ENCODE assay signal across 21 cellular contexts in genomic region chr6:9455794-9456193, GRCh38.
DNase-seq lines count a peak whose midpoint lies in the region; ATAC-seq and TF ChIP-seq lines count a peak whose summit lies in the region.
"Had no signal": no experiment of that assay in that cellular context is flagged by ENCODE, and none has a peak within 500 bp of the region (broad histone marks: within the 10 kb centered on the region; RNA-seq: fewer than 3 reads in every experiment).

No MANE protein-coding gene starts in this region.

- TF ChIP-seq CTCF in mammary epithelial cell (conservative IDR thresholded peaks at IDR 0.05 in 1 of 2, IDR thresholded peaks at IDR 0.05 in 1 of 2; ENCODE audit: extremely low read depth in 1 of 2, insufficient read depth in 1 of 2, low read depth in 1 of 2, low read length in 2 of 2) (no peak), breast epithelium (IDR thresholded peaks at IDR 0.05) (no peak), Panc1 (IDR thresholded peaks at IDR 0.05) (no peak)

- H3K4me3 ChIP-seq in mammary epithelial cell (replicated peaks in 1 of 3; ENCODE audit: insufficient read depth in 1 of 3, low read depth in 2 of 3, low read length in 3 of 3) (no peak overlapping the region), breast epithelium (no peak overlapping the region), Panc1 (ENCODE audit: low read depth in 2 of 2, low read length in 2 of 2) (no peak overlapping the region), iPS-18a (ENCODE audit: low read length) (peak overlapping the region; percentile 8)
- H3K4me3 ChIP-seq: right atrium auricular region, stomach, transverse colon had no signal

- no peaks in the 10 kb centered on the region for H3K79me2 ChIP-seq in mammary epithelial cell (ENCODE audit: insufficient read depth, low read length)

- intact Hi-C loops in mammary epithelial cell (cut with micrococcal nuclease): no loop called here
- intact Hi-C loops in breast epithelium (cut with DNase I; ENCODE audit: low total_unique reads): no loop called here
- intact Hi-C loops in Panc1 (cut with micrococcal nuclease; ENCODE audit: unreplicated experiment): no loop called here

- no peaks in the 10 kb centered on the region for H4K20me1 ChIP-seq in mammary epithelial cell (ENCODE audit: insufficient read depth, low read length)

- DNase-seq in mammary epithelial cell (no peak), breast epithelium (ENCODE audit: low spot score in 2 of 2) (no peak), Panc1 (ENCODE audit: low read depth, low spot score) (no peak), hepatic stellate cell (ENCODE audit: low spot score) (no peak)
- no peak for DNase-seq in stimulated activated naive CD4-positive, alpha-beta T cell (lab: John Stamatoyannopoulos, UW)
- DNase-seq: activated T-cell treated with anti-CD3 and anti-CD28 coated beads, Interleukin-2, amount 50 U/mL, for 4 hours; aorta; erythroblast; foreskin keratinocyte; hippocampal formation; NCI-H1105; NCI-H2107; NCI-H526; stimulated activated CD4-positive, alpha-beta T cell treated with anti-CD3 and anti-CD28 coated beads, Interleukin-12 subunit alpha, Interleukin-12 subunit beta, amount 100 ng/mL, for 4 hours; stimulated activated CD4-positive, alpha-beta T cell treated with anti-CD3 and anti-CD28 coated beads, Interleukin-4, amount 100 ng/mL, for 4 hours; stomach; transverse colon had no signal

- no peak for TF ChIP-seq POLR2A in breast epithelium (IDR thresholded peaks at IDR 0.05)

- POLR2A ChIA-PET in Panc1 (lab: Charles Lee): no interaction called here

- in situ Hi-C loops in mammary epithelial cell (cut with MboI; ENCODE audit: low sequenced_read_pairs in 2 of 2) (no loop called here), Panc1 (cut with HindIII; ENCODE audit: low pct_unique_long_range_greater_than_20kb, low sequenced_read_pairs) (no loop called here)

- H3K9ac ChIP-seq in mammary epithelial cell (ENCODE audit: insufficient read depth, low read length) (no peak overlapping the region), iPS-18a (ENCODE audit: low read length) (no peak overlapping the region)

- BruUV-seq in mammary epithelial cell (replicated peaks; lab: Mats Ljungman, UMichigan): no TSS peak
- BruUV-seq in Panc1 (replicated peaks; lab: Mats Ljungman, UMichigan): no TSS peak

- H3K27ac ChIP-seq in mammary epithelial cell (ENCODE audit: insufficient read depth, low read depth, low read length): no peak overlapping the region
- H3K27ac ChIP-seq in breast epithelium: no peak overlapping the region
- peak overlapping the region; percentile 51; the same call in 1 of the 2 replicates for H3K27ac ChIP-seq in Panc1 (ENCODE audit: low read length)
- peak overlapping the region; percentile 29 for H3K27ac ChIP-seq in iPS-18a (ENCODE audit: low read length)
- H3K27ac ChIP-seq: foreskin keratinocyte, right atrium auricular region, stomach, transverse colon had no signal

- H3K27me3 ChIP-seq in mammary epithelial cell (ENCODE audit: insufficient read depth, low read length): no peaks in the 10 kb centered on the region
- no peaks in the 10 kb centered on the region for H3K27me3 ChIP-seq in breast epithelium
- no peaks in the 10 kb centered on the region for H3K27me3 ChIP-seq in Panc1 (ENCODE audit: control insufficient read depth, insufficient read depth, low read length)
- no peaks in the 10 kb centered on the region for H3K27me3 ChIP-seq in iPS-18a (ENCODE audit: control insufficient read depth, insufficient read depth, low read length)
- H3K27me3 ChIP-seq: foreskin keratinocyte, right atrium auricular region, stomach, transverse colon had no signal

- H3K4me2 ChIP-seq in mammary epithelial cell (ENCODE audit: insufficient read depth, low read depth, low read length): no peak overlapping the region

- WGBS in mammary epithelial cell (ENCODE audit: low coverage, missing lambda C conversion rate): 70% methylated on average over 5 of the region's 5 CpGs

- ATAC-seq in Panc1 (peak; percentile 53; the same call in 1 of the 2 replicates), HG03457 (IDR thresholded peaks at IDR 0.05; ENCODE audit: unreplicated experiment) (no peak), HG03460 (IDR thresholded peaks at IDR 0.05; ENCODE audit: unreplicated experiment) (no peak)
- ATAC-seq: activated T-cell treated with anti-CD3 and anti-CD28 coated beads, Interleukin-2, amount 50 U/mL, for 4 hours; foreskin keratinocyte had no signal

- H3K9me3 ChIP-seq in mammary epithelial cell (replicated peaks; ENCODE audit: insufficient read depth, low read length) (no peaks in the 10 kb centered on the region), breast epithelium (peaks cover 0 to 8% of the 10 kb centered on the region in 2 donors), Panc1 (ENCODE audit: control insufficient read depth, insufficient read depth, low read depth, low read length) (peaks cover 7% of the 10 kb centered on the region; the same call in 1 of the 2 replicates), iPS-18a (ENCODE audit: control insufficient read depth, low read depth, low read length) (peaks cover 3% of the 10 kb centered on the region)
- H3K9me3 ChIP-seq: transverse colon had no signal

- H3K4me1 ChIP-seq in mammary epithelial cell (ENCODE audit: insufficient read depth, low read length) (no peaks in the 10 kb centered on the region), breast epithelium (no peaks in the 10 kb centered on the region), Panc1 (ENCODE audit: control insufficient read depth, insufficient read depth, low read length) (no peaks in the 10 kb centered on the region), iPS-18a (ENCODE audit: control insufficient read depth, low read depth, low read length) (peaks cover 44% of the 10 kb centered on the region)
- H3K4me1 ChIP-seq: foreskin keratinocyte, right atrium auricular region, stomach, transverse colon had no signal

- no peaks in the 10 kb centered on the region for H3K36me3 ChIP-seq in mammary epithelial cell (ENCODE audit: insufficient read depth, low read length)
- no peaks in the 10 kb centered on the region for H3K36me3 ChIP-seq in breast epithelium
- no peaks in the 10 kb centered on the region for H3K36me3 ChIP-seq in Panc1 (ENCODE audit: control insufficient read depth, insufficient read depth, low read length)
- H3K36me3 ChIP-seq in iPS-18a (ENCODE audit: control insufficient read depth, low read depth, low read length): no peaks in the 10 kb centered on the region
- H3K36me3 ChIP-seq: right atrium auricular region, stomach, transverse colon had no signal

- CTCF ChIA-PET in mammary epithelial cell (lab: Charles Lee; ENCODE audit: low non-redundant PET): no interaction called here
- CTCF ChIA-PET in Panc1 (lab: Charles Lee): no interaction called here

- dilution Hi-C loops in mammary epithelial cell (cut with HindIII; ENCODE audit: low sequenced_read_pairs): no loop called here

- peak overlapping the region; percentile 46 for H2AFZ ChIP-seq in mammary epithelial cell (ENCODE audit: low read depth, low read length)

Comparison
In these comparisons a context has a peak if more than half of its experiments do, and no peak if none do; other contexts are left out.
1. H3K27ac ChIP-seq: peak in Panc1 (single experiment) and iPS-18a (single experiment); none in mammary epithelial cell (single experiment) and breast epithelium (0 of 2).